8 cellular contexts compared by ENCODE assay signal in genomic region chr18:63166142-63166541, GRCh38.
"Had no signal": no experiment of that assay in that cellular context is flagged by ENCODE, and none has a peak within 500 bp of the region (broad histone marks: within the 10 kb centered on the region; RNA-seq: fewer than 3 reads in every experiment).

No MANE protein-coding gene starts in this region.

- H3K4me3 Mint-ChIP-seq: stimulated activated naive CD8-positive, alpha-beta T cell treated with anti-CD3 and anti-CD28 coated beads, Interleukin-15, amount 100 ng/mL, for 72 hours; T-helper 2 cell treated with Interferon-gamma antibody and Interleukin-4, amounts not matched to agents 5 μg/mL and 100 μg/mL, for 36 hours had no signal

- H3K27me3 Mint-ChIP-seq: naive B cell; stimulated activated naive CD8-positive, alpha-beta T cell treated with anti-CD3 and anti-CD28 coated beads, Interleukin-15, amount 100 ng/mL, for 72 hours had no signal

- H3K27ac Mint-ChIP-seq: stimulated activated naive CD8-positive, alpha-beta T cell treated with anti-CD3 and anti-CD28 coated beads, Interleukin-15, amount 100 ng/mL, for 72 hours; T-helper 2 cell treated with Interferon-gamma antibody and Interleukin-4, amounts not matched to agents 5 μg/mL and 100 μg/mL, for 36 hours had no signal

- H3K27ac ChIP-seq: upper lobe of left lung had no signal

- H3K27me3 ChIP-seq: upper lobe of left lung had no signal

- DNase-seq: activated CD4-positive, alpha-beta T cell treated with anti-CD3 and anti-CD28 coated beads, Interleukin-2, amount 50 U/mL, for 4 hours; amniotic stem cell; naive B cell; SHP77; stimulated activated naive CD8-positive, alpha-beta T cell treated with anti-CD3 and anti-CD28 coated beads, Interleukin-15, amount 100 ng/mL, for 72 hours; upper lobe of left lung had no signal

- H3K4me3 ChIP-seq: upper lobe of left lung had no signal

- ATAC-seq: esophagus mucosa; stimulated activated naive CD8-positive, alpha-beta T cell treated with anti-CD3 and anti-CD28 coated beads, Interleukin-15, amount 100 ng/mL, for 72 hours had no signal

- H3K36me3 ChIP-seq: upper lobe of left lung had no signal

- H3K9me3 ChIP-seq: upper lobe of left lung had no signal

- H3K9me3 Mint-ChIP-seq: T-helper 2 cell treated with Interferon-gamma antibody and Interleukin-4, amounts not matched to agents 5 μg/mL and 100 μg/mL, for 36 hours had no signal
